18 cellular contexts compared by ENCODE assay signal in the genomic region with DNA sequence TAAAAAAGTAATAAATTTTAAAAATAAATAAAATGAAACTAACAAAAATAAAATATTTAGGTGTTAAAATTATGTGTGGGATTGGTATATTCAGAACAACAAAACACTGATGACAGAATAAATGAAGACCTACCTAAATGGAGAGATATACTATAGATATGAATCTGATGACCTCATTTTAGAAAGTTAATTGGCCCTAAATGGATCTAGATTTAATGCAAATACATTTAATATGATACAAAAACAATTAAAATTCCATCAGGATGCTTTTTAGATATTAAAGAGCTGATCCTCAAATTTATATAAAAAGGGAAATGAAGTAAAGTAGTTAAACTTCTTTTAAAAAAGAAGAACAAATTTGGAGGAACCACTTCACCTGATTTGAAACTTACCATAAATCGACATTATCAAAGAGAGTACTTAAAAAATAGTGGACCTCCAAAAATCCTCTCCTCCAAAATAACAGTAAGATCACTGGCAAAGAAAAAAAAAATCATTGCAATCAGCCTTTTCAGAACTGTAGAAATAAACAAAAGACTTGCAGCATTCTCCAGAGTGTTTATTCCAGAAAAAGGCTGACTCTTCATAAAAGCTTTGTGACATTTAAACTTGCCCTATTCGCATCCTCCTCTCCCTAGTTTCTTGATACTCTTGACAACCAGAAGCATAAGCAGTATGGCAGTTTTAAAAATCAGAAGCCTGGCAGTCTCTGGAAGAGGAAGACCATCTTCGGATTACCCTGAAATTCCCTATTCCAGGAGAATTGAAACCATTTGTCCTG.
"Had no signal": no experiment of that assay in that cellular context is flagged by ENCODE, and none has a peak within 500 bp of the region (broad histone marks: within the 10 kb centered on the region; RNA-seq: fewer than 3 reads in every experiment).

No MANE protein-coding gene starts in this region.

- H3K27ac Mint-ChIP-seq: activated CD4-positive, alpha-beta T cell treated with anti-CD3 and anti-CD28 coated beads, Interleukin-2, amount 10 ng/mL, durations not matched to agents 7 days and 5 days; nephron progenitor cell had no signal

- H3K27me3 ChIP-seq: breast epithelium, suprapubic skin had no signal

- H3K27ac ChIP-seq: breast epithelium, coronary artery, suprapubic skin had no signal

- H3K36me3 ChIP-seq: breast epithelium, suprapubic skin had no signal

- H3K9me3 Mint-ChIP-seq: activated CD4-positive, alpha-beta T cell treated with anti-CD3 and anti-CD28 coated beads, Interleukin-2, amount 10 ng/mL, durations not matched to agents 7 days and 5 days; nephron progenitor cell had no signal

- ATAC-seq: stimulated activated naive CD8-positive, alpha-beta T cell treated with anti-CD3 and anti-CD28 coated beads, Interleukin-15, Interleukin-2, amounts not matched to agents 100 U/mL and 50 U/mL, for 24 hours had no signal

- H3K4me3 Mint-ChIP-seq: activated CD4-positive, alpha-beta T cell treated with anti-CD3 and anti-CD28 coated beads, Interleukin-2, amount 10 ng/mL, durations not matched to agents 7 days and 5 days; nephron progenitor cell had no signal

- H3K4me1 ChIP-seq: breast epithelium had no signal

- H3K4me1 Mint-ChIP-seq: activated CD4-positive, alpha-beta T cell treated with anti-CD3 and anti-CD28 coated beads, Interleukin-2, amount 10 ng/mL, durations not matched to agents 7 days and 5 days had no signal

- H3K4me3 ChIP-seq: breast epithelium, coronary artery, lung, suprapubic skin had no signal

- DNase-seq: activated CD4-positive, alpha-beta T cell treated with anti-CD3 and anti-CD28 coated beads, Interleukin-2, amount 10 ng/mL, durations not matched to agents 7 days and 5 days; activated CD8-positive, alpha-beta memory T cell treated with anti-CD3 and anti-CD28 coated beads, Interleukin-2, amount 50 U/mL, for 48 hours; activated effector memory CD4-positive, alpha-beta T cell treated with Interleukin-2 at 50 U/mL for 16 hours; activated naive CD4-positive, alpha-beta T cell treated with anti-CD3 and anti-CD28 coated beads, Interleukin-2, amount 50 U/mL, for 16 hours; activated T-cell treated with anti-CD3 and anti-CD28 coated beads, Interleukin-2, amount 50 U/mL, for 48 hours; aorta; erythroblast; hippocampal formation; islet precursor cell; nephron progenitor cell; nucleus accumbens; retina; stimulated activated naive CD8-positive, alpha-beta T cell treated with anti-CD3 and anti-CD28 coated beads, Interleukin-15, Interleukin-2, amounts not matched to agents 100 U/mL and 50 U/mL, for 24 hours; trophoblast cell had no signal

- H3K9me3 ChIP-seq: breast epithelium, suprapubic skin had no signal
